1 cellular context compared by ENCODE assay signal in the genomic region with DNA sequence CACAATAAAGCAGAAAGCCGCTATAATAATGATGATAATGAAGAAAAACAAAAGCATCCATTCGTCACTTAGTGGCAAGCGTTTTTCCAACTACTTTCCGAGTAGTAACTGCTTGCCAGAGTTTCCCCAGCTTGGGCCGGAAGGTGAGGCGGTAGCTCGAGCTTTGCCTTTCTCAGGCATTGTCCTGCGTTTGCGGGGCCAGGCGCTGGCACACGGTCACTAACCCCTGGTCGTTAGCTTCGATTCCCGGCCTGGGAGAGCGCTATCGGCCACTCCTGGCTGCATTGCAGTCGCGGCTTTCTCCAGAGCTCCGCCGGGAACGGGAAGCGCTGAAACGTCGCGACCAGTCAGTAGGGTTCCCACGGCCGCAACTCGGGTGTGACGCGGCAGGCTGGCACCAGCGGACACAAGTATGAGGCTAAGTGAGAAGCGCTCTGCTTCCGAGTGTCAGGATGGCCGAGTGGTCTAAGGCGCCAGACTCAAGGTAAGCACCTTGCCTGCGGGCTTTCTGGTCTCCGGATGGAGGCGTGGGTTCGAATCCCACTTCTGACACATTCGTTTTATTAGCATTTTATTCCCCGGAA.
TF ChIP-seq lines count a peak whose summit lies in the region.

No MANE protein-coding gene starts in this region.

TF ChIP-seq in IMR-90, 13 proteins besides CTCF, POLR2A, EP300 and RAD21:
- TF ChIP-seq, protein P1, sequence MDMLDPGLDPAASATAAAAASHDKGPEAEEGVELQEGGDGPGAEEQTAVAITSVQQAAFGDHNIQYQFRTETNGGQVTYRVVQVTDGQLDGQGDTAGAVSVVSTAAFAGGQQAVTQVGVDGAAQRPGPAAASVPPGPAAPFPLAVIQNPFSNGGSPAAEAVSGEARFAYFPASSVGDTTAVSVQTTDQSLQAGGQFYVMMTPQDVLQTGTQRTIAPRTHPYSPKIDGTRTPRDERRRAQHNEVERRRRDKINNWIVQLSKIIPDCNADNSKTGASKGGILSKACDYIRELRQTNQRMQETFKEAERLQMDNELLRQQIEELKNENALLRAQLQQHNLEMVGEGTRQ (IDR thresholded peaks at IDR 0.05; ENCODE audit: low read depth, low read length): peak; percentile 14; the same call in 1 of the 2 replicates
- TF ChIP-seq MAZ (IDR thresholded peaks at IDR 0.05; ENCODE audit: borderline replicate concordance, low read depth, low read length): peak; percentile 23; the same call in 1 of the 2 replicates
- no peak for TF ChIP-seq CHD1 (IDR thresholded peaks at IDR 0.05; ENCODE audit: low read depth, low read length)
- no peak for TF ChIP-seq MAFK (IDR thresholded peaks at IDR 0.05; ENCODE audit: low read depth, low read length)
- peak; percentile 96 for TF ChIP-seq FOS (IDR thresholded peaks at IDR 0.05; ENCODE audit: low read depth, low read length)
- peak; percentile 50 for TF ChIP-seq BHLHE40 (IDR thresholded peaks at IDR 0.05; ENCODE audit: low read depth, low read length)
- no peak; the same call in 1 of the 2 replicates for TF ChIP-seq SMC3 (IDR thresholded peaks at IDR 0.05; ENCODE audit: low read depth, low read length)
- no peak for TF ChIP-seq RCOR1 (IDR thresholded peaks at IDR 0.05; ENCODE audit: insufficient replicate concordance, low read length)
- TF ChIP-seq, protein P2, sequence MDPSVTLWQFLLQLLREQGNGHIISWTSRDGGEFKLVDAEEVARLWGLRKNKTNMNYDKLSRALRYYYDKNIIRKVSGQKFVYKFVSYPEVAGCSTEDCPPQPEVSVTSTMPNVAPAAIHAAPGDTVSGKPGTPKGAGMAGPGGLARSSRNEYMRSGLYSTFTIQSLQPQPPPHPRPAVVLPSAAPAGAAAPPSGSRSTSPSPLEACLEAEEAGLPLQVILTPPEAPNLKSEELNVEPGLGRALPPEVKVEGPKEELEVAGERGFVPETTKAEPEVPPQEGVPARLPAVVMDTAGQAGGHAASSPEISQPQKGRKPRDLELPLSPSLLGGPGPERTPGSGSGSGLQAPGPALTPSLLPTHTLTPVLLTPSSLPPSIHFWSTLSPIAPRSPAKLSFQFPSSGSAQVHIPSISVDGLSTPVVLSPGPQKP (IDR thresholded peaks at IDR 0.05; ENCODE audit: borderline replicate concordance, low read depth, low read length): no peak
- 0 out of 2 replicates have a peak, but pooled peaks have one; percentile 1 for TF ChIP-seq CEBPB (IDR thresholded peaks at IDR 0.05; ENCODE audit: low read depth, low read length)
- peak; percentile 6; the same call in 1 of the 2 replicates for TF ChIP-seq NFE2L2 (IDR thresholded peaks at IDR 0.05; ENCODE audit: low read depth, low read length)
